ENCODE assay signal across 10 cellular contexts in genomic region chr12:131092911-131093901, GRCh38.
A peak's percentile ranks its signal among the peaks of the same experiment; 100 is the strongest.
DNase-seq lines count a peak whose midpoint lies in the region; ATAC-seq, FAIRE-seq and TF ChIP-seq lines count a peak whose summit lies in the region.
"Had no signal": no experiment of that assay in that cellular context is flagged by ENCODE, and none has a peak within 500 bp of the region (broad histone marks: within the 10 kb centered on the region; RNA-seq: fewer than 3 reads in every experiment).

No MANE protein-coding gene starts in this region.

- TF ChIP-seq CTCF in right lobe of liver (IDR thresholded peaks at IDR 0.05), result no peak
- TF ChIP-seq CTCF in HepG2 (CRISPR knock-in tag; IDR thresholded peaks at IDR 0.05), result no peak
- no peak for TF ChIP-seq CTCF in RWPE1 (conservative IDR thresholded peaks at IDR 0.05; ENCODE audit: low read depth)

- no peak overlapping the region for H2AFZ ChIP-seq in HepG2 (ENCODE audit: low read length)

- H3K4me1 ChIP-seq in right lobe of liver (no peaks in the 10 kb centered on the region), HepG2 (ENCODE audit: insufficient read depth, low read length) (peaks cover 8% of the 10 kb centered on the region; the same call in 1 of the 2 replicates)

- H3K36me3 ChIP-seq in right lobe of liver (no peaks in the 10 kb centered on the region), HepG2 (replicated peaks in 1 of 2; ENCODE audit: control insufficient read depth in 1 of 2, insufficient read depth in 2 of 2, low read length in 2 of 2) (no peaks in the 10 kb centered on the region)

- no peak overlapping the region for H3K27ac ChIP-seq in right lobe of liver
- H3K27ac ChIP-seq in HepG2 (ENCODE audit: extremely low read length, insufficient read depth, low read length), result no peak overlapping the region
- H3K27ac ChIP-seq in RWPE1, result peak overlapping the region; percentile 56

- ATAC-seq in right lobe of liver (no peak), HepG2 (no peak), HG02938 (IDR thresholded peaks at IDR 0.05; ENCODE audit: unreplicated experiment) (peak; percentile 43), GM19035 (IDR thresholded peaks at IDR 0.05; ENCODE audit: unreplicated experiment) (no peak)

- no peak overlapping the region for H3K9ac ChIP-seq in HepG2 (ENCODE audit: insufficient read depth, low read depth, low read length)

- no peaks in the 10 kb centered on the region for H4K20me1 ChIP-seq in HepG2 (ENCODE audit: insufficient read depth, low read length)

- DNase-seq in right lobe of liver (peak in 2 of 3 donors; percentile 42), HepG2 (ENCODE audit: low spot score) (no peak), RWPE1 (ENCODE audit: low spot score) (no peak), mesenteric fat pad (ENCODE audit: low spot score) (peak; percentile 87), cerebellum (ENCODE audit: low spot score) (no peak), H54 (ENCODE audit: insufficient read length, low spot score) (no peak)

- H3K4me2 ChIP-seq in HepG2 (ENCODE audit: low read depth, low read length), result no peak overlapping the region

- H3K27me3 ChIP-seq in right lobe of liver (no peaks in the 10 kb centered on the region), HepG2 (ENCODE audit: control insufficient read depth in 1 of 2, insufficient read depth in 2 of 2, low read length in 2 of 2) (no peaks in the 10 kb centered on the region)

- H3K9me3 ChIP-seq in right lobe of liver, result no peaks in the 10 kb centered on the region
- H3K9me3 ChIP-seq in HepG2 (ENCODE audit: low read length), result no peaks in the 10 kb centered on the region
- H3K9me3 ChIP-seq: Caco-2 had no signal

- POLR2A ChIA-PET in HepG2 (lab: Yijun Ruan, JAX) (no interaction called here), RWPE1 (lab: Yijun Ruan, JAX; ENCODE audit: low non-redundant PET) (no interaction called here)

- no peak for TF ChIP-seq POLR2A in right lobe of liver (IDR thresholded peaks at IDR 0.05)
- no peak for TF ChIP-seq POLR2A in HepG2 (IDR thresholded peaks at IDR 0.05; ENCODE audit: insufficient read depth in 1 of 2, low read depth in 2 of 2, low read length in 2 of 2)
- TF ChIP-seq POLR2A in H54 (IDR thresholded peaks at IDR 0.05; ENCODE audit: low read depth, low read length), result no peak

- CTCF ChIA-PET in HepG2 (lab: Yijun Ruan, JAX; ENCODE audit: low intra/inter-chr PET ratio, low total read pairs) (no interaction called here), RWPE1 (lab: Yijun Ruan, JAX) (interaction anchor here (0.8 to 1.0 kb wide), 2 partner anchors 11 to 40 kb away, joined by 3 read pairs; no protein-coding TSS in a partner anchor)

- in situ Hi-C loops in HepG2 (cut with HindIII; ENCODE audit: extremely low pct_ligation_motif_present, low pct_unique_long_range_greater_than_20kb), result no loop called here

- BruUV-seq in HepG2 (replicated peaks; lab: Mats Ljungman, UMichigan), result no TSS peak

- FAIRE-seq in HepG2 (lab: Jason Lieb, UNC) (no peak), H54 (lab: Jason Lieb, UNC) (no peak)
- FAIRE-seq: TTC549 had no signal

- no peak for TF ChIP-seq EP300 in HepG2 (IDR thresholded peaks at IDR 0.05; ENCODE audit: low read depth in 2 of 2, low read length in 2 of 2)
- no peak for TF ChIP-seq EP300 in HepG2 (CRISPR knock-in tag; IDR thresholded peaks at IDR 0.05; ENCODE audit: borderline replicate concordance)

- H3K79me2 ChIP-seq in HepG2 (ENCODE audit: insufficient read depth, low read length), result no peaks in the 10 kb centered on the region

- WGBS in right lobe of liver (ENCODE audit: insufficient coverage, low coverage, low lambda C conversion rate, missing lambda C conversion rate), result 70% methylated on average over 9 of the region's 26 CpGs
- WGBS in HepG2 (ENCODE audit: low lambda C conversion rate), result 72% methylated on average over 18 of the region's 26 CpGs

- intact Hi-C loops in right lobe of liver (cut with DNase I) (no loop called here), HepG2 (cut with micrococcal nuclease; ENCODE audit: unreplicated experiment) (no loop called here)

- TF ChIP-seq RAD21 in HepG2 (CRISPR knock-in tag; IDR thresholded peaks at IDR 0.05), result no peak

- H3K4me3 ChIP-seq in right lobe of liver, result no peak overlapping the region
- H3K4me3 ChIP-seq in HepG2 (replicated peaks in 1 of 3; ENCODE audit: insufficient read depth in 1 of 3, low read depth in 2 of 3, low read length in 3 of 3), result no peak overlapping the region

TF ChIP-seq in HepG2, 621 proteins besides CTCF, POLR2A, EP300 and RAD21:
- TF ChIP-seq RFX1 (IDR thresholded peaks at IDR 0.05) (no peak), ZNF646 (CRISPR knock-in tag; IDR thresholded peaks at IDR 0.05) (no peak), ZNF891 (CRISPR knock-in tag; IDR thresholded peaks at IDR 0.05) (no peak), FOXO4 (CRISPR knock-in tag; conservative IDR thresholded peaks at IDR 0.05) (no peak), MAFG (CRISPR knock-in tag; IDR thresholded peaks at IDR 0.05) (no peak), ZBTB1 (CRISPR knock-in tag; IDR thresholded peaks at IDR 0.05; ENCODE audit: borderline replicate concordance) (no peak), GTF3A (CRISPR knock-in tag; conservative IDR thresholded peaks at IDR 0.05) (no peak), FIP1L1 (IDR thresholded peaks at IDR 0.05; ENCODE audit: borderline replicate concordance, insufficient read depth, low read depth, low read length) (no peak), ZNF414 (CRISPR knock-in tag; IDR thresholded peaks at IDR 0.05) (no peak)

Comparison
In these comparisons a context has a peak if more than half of its experiments do, and no peak if none do; other contexts are left out.
1. DNase-seq: peak in right lobe of liver (2 of 3) and mesenteric fat pad (single experiment); none in HepG2 (single experiment), RWPE1 (single experiment), cerebellum (single experiment) and H54 (single experiment).